ENCODE assay signal across 29 cellular contexts in the genomic region with DNA sequence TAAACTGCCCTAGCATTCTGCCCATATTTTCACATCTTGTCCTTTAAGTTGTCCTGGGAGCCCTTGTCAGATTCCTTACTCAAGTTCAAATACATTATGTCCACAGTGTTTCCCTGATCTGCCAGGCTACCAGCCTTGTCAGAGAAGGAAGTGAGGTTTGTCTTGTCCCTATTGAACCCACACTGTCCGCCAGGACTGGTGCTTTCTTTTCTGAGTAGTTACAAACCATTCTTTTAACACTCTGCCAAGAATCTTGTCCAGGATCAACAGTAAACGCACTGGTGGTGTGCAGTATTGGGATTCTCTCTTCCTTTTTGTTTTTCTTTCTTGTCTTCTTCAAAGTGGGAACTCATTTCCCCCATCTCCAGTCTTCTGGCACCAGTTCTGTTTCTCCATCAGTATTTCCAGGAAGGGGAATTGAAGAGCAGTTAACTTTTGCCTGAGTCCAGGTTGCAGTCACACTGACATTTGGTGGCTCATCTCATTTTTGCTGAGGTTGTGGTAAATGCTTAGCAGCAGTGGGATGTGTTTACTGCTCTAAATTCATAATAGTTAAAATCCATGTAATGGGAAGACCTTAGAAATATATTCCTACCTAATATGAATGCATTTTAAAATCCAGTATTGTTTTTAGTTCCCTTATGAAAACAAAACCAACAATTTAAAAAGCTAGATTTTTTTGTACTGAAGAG.
DNase-seq lines count a peak whose midpoint lies in the region; TF ChIP-seq lines count a peak whose summit lies in the region.
"Had no signal": no experiment of that assay in that cellular context is flagged by ENCODE, and none has a peak within 500 bp of the region (broad histone marks: within the 10 kb centered on the region; RNA-seq: fewer than 3 reads in every experiment).

No MANE protein-coding gene starts in this region.

- H3K9ac ChIP-seq in MM.1S (ENCODE audit: low read length), result no peak overlapping the region
- H3K9ac ChIP-seq: GM23248 had no signal

- H3K9me3 ChIP-seq in esophagus muscularis mucosa (peaks cover 0 to 3% (median 1%) of the 10 kb centered on the region in 4 donors), prostate gland (no peaks in the 10 kb centered on the region), MM.1S (replicated peaks; ENCODE audit: insufficient read depth, low read length) (no peaks in the 10 kb centered on the region)
- H3K9me3 ChIP-seq: body of pancreas, esophagus squamous epithelium, gastrocnemius medialis, left ventricle myocardium inferior, upper lobe of left lung had no signal

- 20% methylated on average over 2 of the region's 2 CpGs for WGBS in esophagus muscularis mucosa
- 20% methylated on average over 2 of the region's 2 CpGs for WGBS in prostate gland

- H3K4me1 ChIP-seq in esophagus muscularis mucosa, result peaks cover 6 to 59% (median 47%) of the 10 kb centered on the region in 4 donors
- H3K4me1 ChIP-seq in prostate gland (replicated peaks), result no peaks in the 10 kb centered on the region
- no peaks in the 10 kb centered on the region for H3K4me1 ChIP-seq in MM.1S (ENCODE audit: low read length)
- H3K4me1 ChIP-seq: body of pancreas had no signal

- H3K27ac ChIP-seq in VCaP (peak overlapping the region; percentile 35), esophagus muscularis mucosa (replicated peaks in 1 of 4) (peak overlapping the region in 3 of 4 donors; percentile 18 to 42 (median 40)), prostate gland (peak overlapping the region in 1 of 2 donors; percentile 15), MM.1S (ENCODE audit: low read length) (no peak overlapping the region)
- H3K27ac ChIP-seq: 22Rv1, body of pancreas, esophagus squamous epithelium, gastrocnemius medialis, GM23248, left ventricle myocardium inferior, skin epidermis, upper lobe of left lung had no signal

- no peak overlapping the region for H2AFZ ChIP-seq in MM.1S (ENCODE audit: low read length)
- H2AFZ ChIP-seq: GM23248 had no signal

- no peak overlapping the region for H3K4me3 ChIP-seq in esophagus muscularis mucosa
- no peak overlapping the region for H3K4me3 ChIP-seq in prostate gland
- H3K4me3 ChIP-seq in MM.1S (ENCODE audit: low read length), result no peak overlapping the region
- H3K4me3 ChIP-seq: body of pancreas, esophagus squamous epithelium, gastrocnemius medialis, GM23248, left ventricle myocardium inferior, skin epidermis, upper lobe of left lung had no signal

- H3K27me3 ChIP-seq in esophagus muscularis mucosa (no peaks in the 10 kb centered on the region), prostate gland (replicated peaks; ENCODE audit: insufficient read depth) (no peaks in the 10 kb centered on the region), MM.1S (replicated peaks; ENCODE audit: insufficient read depth, low read length) (no peaks in the 10 kb centered on the region)
- H3K27me3 ChIP-seq: body of pancreas, esophagus squamous epithelium, gastrocnemius medialis, upper lobe of left lung had no signal

- TF ChIP-seq CTCF in VCaP (conservative IDR thresholded peaks at IDR 0.05) (no peak), esophagus muscularis mucosa (IDR thresholded peaks at IDR 0.05) (no peak), prostate gland (IDR thresholded peaks at IDR 0.05) (no peak), MM.1S (IDR thresholded peaks at IDR 0.05; ENCODE audit: low read length) (no peak)

- no peaks in the 10 kb centered on the region for H3F3A ChIP-seq in MM.1S (ENCODE audit: insufficient read depth, low read length)

- TF ChIP-seq EP300 in esophagus muscularis mucosa (IDR thresholded peaks at IDR 0.05), result no peak

- intact Hi-C loops in esophagus muscularis mucosa (cut with DNase I) (no loop called here), prostate gland (cut with DNase I) (no loop called here)

- H3K79me2 ChIP-seq in MM.1S (ENCODE audit: low read length), result no peaks in the 10 kb centered on the region

- H3K36me3 ChIP-seq in esophagus muscularis mucosa, result no peaks in the 10 kb centered on the region
- H3K36me3 ChIP-seq in prostate gland, result no peaks in the 10 kb centered on the region
- no peaks in the 10 kb centered on the region for H3K36me3 ChIP-seq in MM.1S (replicated peaks; ENCODE audit: insufficient read depth, low read length)
- H3K36me3 ChIP-seq: esophagus squamous epithelium, gastrocnemius medialis, left ventricle myocardium inferior, upper lobe of left lung had no signal

- no peaks in the 10 kb centered on the region for H3K9me2 ChIP-seq in MM.1S (replicated peaks; ENCODE audit: insufficient read depth, low read length)

- DNase-seq in DMS 273 (lab: John Stamatoyannopoulos, UW; ENCODE audit: unreplicated experiment), result peak; percentile 15
- DNase-seq in DMS 273 treated with DMSO at 0.1 percent for 48 hours (lab: John Stamatoyannopoulos, UW), result no peak
- DNase-seq in esophagus muscularis mucosa (ENCODE audit: extremely low spot score), result no peak
- DNase-seq in prostate gland (ENCODE audit: low spot score), result peak; percentile 58
- no peak for DNase-seq in MM.1S
- DNase-seq in AG20443 (ENCODE audit: low spot score), result no peak
- DNase-seq in activated T-cell treated with anti-CD3 and anti-CD28 coated beads, Interleukin-2, amount 50 U/mL, for 48 hours, result no peak
- DNase-seq: activated B cell treated with CpG ODN at 0.5 μM for 24 hours; activated CD4-positive, alpha-beta T cell treated with anti-CD3 and anti-CD28 coated beads, Interleukin-2, amount 50 U/mL, for 48 hours; activated CD8-positive, alpha-beta memory T cell treated with anti-CD3 and anti-CD28 coated beads, Interleukin-2, amount 50 U/mL, for 4 hours; activated naive CD8-positive, alpha-beta T cell treated with anti-CD3 and anti-CD28 coated beads for 36 hours; body of pancreas; CD8-positive, alpha-beta T cell; effector memory CD4-positive, alpha-beta T cell; esophagus squamous epithelium; gastrocnemius medialis; GM23248; hippocampal formation; left ventricle myocardium inferior; midbrain; naive thymus-derived CD8-positive, alpha-beta T cell; NCI-H1417; NCI-H2081 treated with DMSO at 0.1 percent for 48 hours; posterior cingulate gyrus; SW 1271; upper lobe of left lung had no signal

- no peaks in the 10 kb centered on the region for H4K20me1 ChIP-seq in MM.1S (ENCODE audit: insufficient read depth, low read length)

- no peak overlapping the region for H3K4me2 ChIP-seq in MM.1S (ENCODE audit: low read depth, low read length)

- no peak for TF ChIP-seq POLR2A in esophagus muscularis mucosa (IDR thresholded peaks at IDR 0.05; ENCODE audit: low read depth)
- TF ChIP-seq POLR2A in prostate gland (IDR thresholded peaks at IDR 0.05), result no peak

Comparison
In these comparisons a context has a peak if more than half of its experiments do, and no peak if none do; other contexts are left out.
1. DNase-seq: peak in DMS 273 (single experiment) and prostate gland (single experiment); none in DMS 273 treated with DMSO at 0.1 percent for 48 hours (single experiment), esophagus muscularis mucosa (single experiment), MM.1S (single experiment), AG20443 (single experiment) and activated T-cell treated with anti-CD3 and anti-CD28 coated beads, Interleukin-2, amount 50 U/mL, for 48 hours (0 of 2).